In the genomic region with DNA sequence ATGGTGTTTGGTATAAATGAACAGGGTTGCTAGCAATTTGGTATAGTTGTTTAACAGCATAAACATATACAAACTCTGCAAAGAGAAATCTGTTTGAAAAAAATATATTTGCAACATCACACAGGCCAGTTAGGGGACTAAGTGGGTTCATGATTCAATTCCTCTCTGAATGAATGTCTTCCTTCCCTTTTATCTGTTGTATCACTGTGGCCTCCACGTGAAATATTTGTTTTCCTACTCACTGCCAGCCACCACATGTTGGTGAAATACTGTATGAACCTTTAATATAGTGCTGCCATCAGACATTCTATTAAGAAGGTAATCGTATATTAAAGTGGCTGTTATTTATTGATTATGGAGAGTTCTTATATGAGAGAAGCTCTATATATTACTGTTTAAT, we compare ENCODE assay signal across 13 cellular contexts.
A peak's percentile ranks its signal among the peaks of the same experiment; 100 is the strongest.
DNase-seq lines count a peak whose midpoint lies in the region; ATAC-seq, FAIRE-seq and TF ChIP-seq lines count a peak whose summit lies in the region.
"Had no signal": no experiment of that assay in that cellular context is flagged by ENCODE, and none has a peak within 500 bp of the region (broad histone marks: within the 10 kb centered on the region; RNA-seq: fewer than 3 reads in every experiment).

No MANE protein-coding gene starts in this region.

- peak overlapping the region; percentile 49 for H3K4me3 Mint-ChIP-seq in activated CD4-positive, alpha-beta T cell treated with anti-CD3 and anti-CD28 coated beads, Interleukin-2, amount 10 ng/mL, durations not matched to agents 24 days and 14 days

- no peak for TF ChIP-seq EP300 in suprapubic skin (IDR thresholded peaks at IDR 0.05)

- H3K27me3 Mint-ChIP-seq in activated CD4-positive, alpha-beta T cell treated with anti-CD3 and anti-CD28 coated beads, Interleukin-2, amount 10 ng/mL, durations not matched to agents 24 days and 14 days, result no peaks in the 10 kb centered on the region
- H3K27me3 Mint-ChIP-seq: progenitor cell of endocrine pancreas had no signal

- intact Hi-C loops in activated CD4-positive, alpha-beta T cell treated with anti-CD3 and anti-CD28 coated beads, Interleukin-2, amount 10 ng/mL, durations not matched to agents 24 days and 14 days (cut with micrococcal nuclease), result loop anchor here (10.0 kb wide), 2 partner anchors 676 to 1206 kb away; no protein-coding TSS in a partner anchor
- intact Hi-C loops in kidney (cut with DNase I), result no loop called here

- no peak overlapping the region for H4K8ac ChIP-seq in trophoblast cell (ENCODE audit: low read depth, low read length)

- H2AFZ ChIP-seq in trophoblast cell (ENCODE audit: insufficient read depth, low read length, poor library complexity), result no peak overlapping the region

- TF ChIP-seq CTCF in kidney (IDR thresholded peaks at IDR 0.05; ENCODE audit: borderline replicate concordance, extremely low read depth, insufficient read depth) (no peak), suprapubic skin (IDR thresholded peaks at IDR 0.05) (no peak)

- H3K9ac ChIP-seq in kidney (ENCODE audit: low read length in 2 of 2), result no peak overlapping the region
- H3K9ac ChIP-seq in trophoblast cell (ENCODE audit: low read length), result no peak overlapping the region

- no peak overlapping the region for H3K23ac ChIP-seq in trophoblast cell (ENCODE audit: low read length)

- H3K18ac ChIP-seq in trophoblast cell (ENCODE audit: low read length), result no peak overlapping the region

- H3K27ac Mint-ChIP-seq in activated CD4-positive, alpha-beta T cell treated with anti-CD3 and anti-CD28 coated beads, Interleukin-2, amount 10 ng/mL, durations not matched to agents 24 days and 14 days, result peak overlapping the region; percentile 59
- H3K27ac Mint-ChIP-seq: progenitor cell of endocrine pancreas had no signal

- H3K4ac ChIP-seq in trophoblast cell (ENCODE audit: low read depth, low read length), result no peak overlapping the region

- H3K4me1 ChIP-seq in kidney (ENCODE audit: control insufficient read depth in 1 of 2, insufficient read depth in 1 of 2, low read depth in 1 of 2, low read length in 2 of 2) (peaks cover 10 to 49% of the 10 kb centered on the region in 2 donors), suprapubic skin (peaks cover 90% of the 10 kb centered on the region), trophoblast cell (ENCODE audit: control insufficient read depth in 1 of 2, insufficient read depth in 2 of 2, low read length in 2 of 2) (no peaks in the 10 kb centered on the region)

- H3K27ac ChIP-seq in kidney (ENCODE audit: low read depth in 2 of 2, low read length in 2 of 2) (peak overlapping the region; percentile 36 to 94), suprapubic skin (peak overlapping the region; percentile 62), trophoblast cell (ENCODE audit: low read depth, low read length) (no peak overlapping the region)
- H3K27ac ChIP-seq: A549 had no signal

- H3K36me3 Mint-ChIP-seq in activated CD4-positive, alpha-beta T cell treated with anti-CD3 and anti-CD28 coated beads, Interleukin-2, amount 10 ng/mL, durations not matched to agents 24 days and 14 days (ENCODE audit: low read depth), result peaks cover 94% of the 10 kb centered on the region

- H4K91ac ChIP-seq in trophoblast cell (ENCODE audit: low read depth, low read length), result no peak overlapping the region

- no peak for TF ChIP-seq POLR2A in suprapubic skin (IDR thresholded peaks at IDR 0.05)

- no peak overlapping the region for H3K14ac ChIP-seq in trophoblast cell (ENCODE audit: low read length)

- no peak overlapping the region for H2BK120ac ChIP-seq in trophoblast cell (ENCODE audit: insufficient read depth, low read length, poor library complexity)

- H3K79me2 ChIP-seq in trophoblast cell (ENCODE audit: control insufficient read depth, insufficient read depth, low read length, poor library complexity), result no peaks in the 10 kb centered on the region

- no peak overlapping the region for H3K4me2 ChIP-seq in trophoblast cell (ENCODE audit: low read length)
- H3K4me2 ChIP-seq: A549 had no signal

- no peaks in the 10 kb centered on the region for H3K27me3 ChIP-seq in suprapubic skin
- no peaks in the 10 kb centered on the region for H3K27me3 ChIP-seq in trophoblast cell (ENCODE audit: insufficient read depth, low read length)

- no peak for FAIRE-seq in kidney (lab: Jason Lieb, UNC)
- FAIRE-seq: A549, bronchial epithelial cell, keratinocyte had no signal

- H3K9me3 ChIP-seq in kidney (ENCODE audit: control insufficient read depth in 1 of 2, low read length in 2 of 2) (no peaks in the 10 kb centered on the region), suprapubic skin (no peaks in the 10 kb centered on the region), trophoblast cell (ENCODE audit: insufficient read depth, low read depth, low read length) (no peaks in the 10 kb centered on the region)
- H3K9me3 ChIP-seq: A549 had no signal

- H3K79me1 ChIP-seq in trophoblast cell (ENCODE audit: low read length), result no peaks in the 10 kb centered on the region

- DNase-seq in activated CD4-positive, alpha-beta T cell treated with anti-CD3 and anti-CD28 coated beads, Interleukin-2, amount 10 ng/mL, durations not matched to agents 24 days and 14 days, result no peak
- no peak for DNase-seq in activated CD4-positive, alpha-beta T cell treated with anti-CD3 and anti-CD28 coated beads, Interleukin-2, amount 50 U/mL, for 1 hour
- DNase-seq in kidney, result no peak
- DNase-seq in suprapubic skin (ENCODE audit: low spot score in 2 of 2), result no peak
- DNase-seq in activated effector memory CD4-positive, alpha-beta T cell treated with Interleukin-2 at 50 U/mL for 16 hours, result no peak
- no peak for DNase-seq in trophoblast cell
- DNase-seq: NCI-H1930 had no signal

- H2BK12ac ChIP-seq in trophoblast cell (ENCODE audit: low read length), result no peak overlapping the region

- peaks cover 86% of the 10 kb centered on the region for H3K4me1 Mint-ChIP-seq in activated CD4-positive, alpha-beta T cell treated with anti-CD3 and anti-CD28 coated beads, Interleukin-2, amount 10 ng/mL, durations not matched to agents 24 days and 14 days

- ATAC-seq in SK-N-SH treated with all-trans-retinoic acid at 6 μM for 48 hours (peak; percentile 18), GM21737 (IDR thresholded peaks at IDR 0.05; ENCODE audit: unreplicated experiment) (no peak)
- ATAC-seq: A549 had no signal

- H3K36me3 ChIP-seq in kidney (ENCODE audit: control insufficient read depth in 1 of 2, insufficient read depth in 2 of 2, low read length in 2 of 2) (peaks cover 10 to 31% of the 10 kb centered on the region in 2 donors), suprapubic skin (peaks cover 20% of the 10 kb centered on the region), trophoblast cell (ENCODE audit: control insufficient read depth in 1 of 2, insufficient read depth in 2 of 2, low read length in 2 of 2) (peaks cover 2% of the 10 kb centered on the region in 2 experiments)

- WGBS in suprapubic skin, result 37% methylated on average over 2 of the region's 2 CpGs
- no CpG with 5 or more reads among the region's 2 CpGs for WGBS in trophoblast cell (ENCODE audit: extremely low coverage, insufficient coverage, insufficient read length)

- H3K4me3 ChIP-seq in kidney (ENCODE audit: low read length in 2 of 2) (peak overlapping the region in 1 of 2 donors; percentile 10), suprapubic skin (no peak overlapping the region), trophoblast cell (ENCODE audit: low read depth, low read length) (no peak overlapping the region)
- H3K4me3 ChIP-seq: A549 had no signal

- peaks cover 16% of the 10 kb centered on the region for H3K9me3 Mint-ChIP-seq in activated CD4-positive, alpha-beta T cell treated with anti-CD3 and anti-CD28 coated beads, Interleukin-2, amount 10 ng/mL, durations not matched to agents 24 days and 14 days

- H4K12ac ChIP-seq in trophoblast cell (ENCODE audit: low read depth, low read length), result no peak overlapping the region

- H2AK5ac ChIP-seq in trophoblast cell (ENCODE audit: low read length), result no peak overlapping the region

- H2BK5ac ChIP-seq in trophoblast cell (ENCODE audit: low read depth, low read length, poor library complexity), result no peak overlapping the region

TF ChIP-seq in SK-N-SH treated with all-trans-retinoic acid at 6 μM for 48 hours, 23 proteins besides CTCF, POLR2A, EP300 and RAD21:
- TF ChIP-seq ZNF8 (CRISPR knock-in tag; IDR thresholded peaks at IDR 0.05) (no peak), TCF4 (CRISPR knock-in tag; IDR thresholded peaks at IDR 0.05; ENCODE audit: borderline replicate concordance) (no peak), ZFP30 (CRISPR knock-in tag; IDR thresholded peaks at IDR 0.05) (no peak)
